8 cellular contexts compared by ENCODE assay signal in genomic region chr15:69668963-69669362, GRCh38.
A peak's percentile ranks its signal among the peaks of the same experiment; 100 is the strongest.
DNase-seq lines count a peak whose midpoint lies in the region; ATAC-seq and TF ChIP-seq lines count a peak whose summit lies in the region.

No MANE protein-coding gene starts in this region.

- H2BK12ac ChIP-seq in neuronal stem cell (ENCODE audit: low read length): no peak overlapping the region

- no peak overlapping the region for H2AFZ ChIP-seq in neuronal stem cell (ENCODE audit: low read length)

- H3K9me3 ChIP-seq in Peyer's patch (no peaks in the 10 kb centered on the region), neuronal stem cell (replicated peaks in 1 of 2; ENCODE audit: control insufficient read depth in 2 of 2, insufficient read depth in 1 of 2, low read depth in 1 of 2, low read length in 2 of 2) (no peaks in the 10 kb centered on the region)

- H3K27ac ChIP-seq in Peyer's patch (peak overlapping the region in 3 of 4 donors; percentile 5 to 74 (median 27)), neuronal stem cell (replicated peaks; ENCODE audit: low read length) (no peak overlapping the region)

- no peaks in the 10 kb centered on the region for H3K36me3 ChIP-seq in Peyer's patch
- H3K36me3 ChIP-seq in neuronal stem cell (replicated peaks in 1 of 2; ENCODE audit: control insufficient read depth in 2 of 2, insufficient read depth in 2 of 2, low read length in 2 of 2): no peaks in the 10 kb centered on the region

- no peak for TF ChIP-seq POLR2A in Peyer's patch (IDR thresholded peaks at IDR 0.05)

- WGBS in neuronal stem cell (ENCODE audit: extremely low coverage in 2 of 2, insufficient read length in 2 of 2, insufficient replicate concordance in 1 of 2), 2 donors: no CpG with 5 or more reads among the region's 4 CpGs

- TF ChIP-seq CTCF in Peyer's patch (IDR thresholded peaks at IDR 0.05): no peak

- no peak overlapping the region for H3K4me2 ChIP-seq in neuronal stem cell (ENCODE audit: insufficient read depth, low read length, poor library complexity, severe bottlenecking)

- H3K14ac ChIP-seq in neuronal stem cell (ENCODE audit: low read length): no peak overlapping the region

- no peak overlapping the region for H3K4me3 ChIP-seq in Peyer's patch
- H3K4me3 ChIP-seq in neuronal stem cell (ENCODE audit: low read length in 2 of 2): no peak overlapping the region

- H2AK5ac ChIP-seq in neuronal stem cell (ENCODE audit: low read depth, low read length): no peak overlapping the region

- no peaks in the 10 kb centered on the region for H3K79me1 ChIP-seq in neuronal stem cell (ENCODE audit: low read depth, low read length)

- peak overlapping the region; percentile 27 for H3K9ac ChIP-seq in neuronal stem cell (ENCODE audit: low read depth, low read length, poor library complexity)

- no peak overlapping the region for H2BK5ac ChIP-seq in neuronal stem cell (ENCODE audit: low read length)

- no peak overlapping the region for H2BK120ac ChIP-seq in neuronal stem cell (ENCODE audit: low read depth, low read length)

- peak overlapping the region; percentile 29 for H3K18ac ChIP-seq in neuronal stem cell (ENCODE audit: low read length)

- H3K4me1 ChIP-seq in Peyer's patch: peaks cover 0 to 41% (median 28%) of the 10 kb centered on the region in 4 donors
- H3K4me1 ChIP-seq in neuronal stem cell (ENCODE audit: control insufficient read depth in 2 of 2, insufficient read depth in 1 of 2, low read depth in 1 of 2, low read length in 2 of 2): peaks cover 0 to 14% of the 10 kb centered on the region in 2 donors

- H4K91ac ChIP-seq in neuronal stem cell (ENCODE audit: low read depth, low read length, poor library complexity): no peak overlapping the region

- ATAC-seq in GM18868 (IDR thresholded peaks at IDR 0.05; ENCODE audit: unreplicated experiment) (peak; percentile 47), HG02610 (IDR thresholded peaks at IDR 0.05; ENCODE audit: unreplicated experiment) (peak; percentile 40)

- H4K8ac ChIP-seq in neuronal stem cell (ENCODE audit: low read depth, low read length): no peak overlapping the region

- H2BK15ac ChIP-seq in neuronal stem cell (ENCODE audit: low read length): peak overlapping the region; percentile 28

- DNase-seq in Peyer's patch: peak in 2 of 3 donors; percentile 83 to 84
- no peak for DNase-seq in neuronal stem cell (ENCODE audit: low spot score)
- DNase-seq in dermis blood vessel endothelial cell: no peak
- DNase-seq in islet precursor cell: no peak
- DNase-seq in NCI-H1417 (lab: John Stamatoyannopoulos, UW): no peak
- DNase-seq in ureter (ENCODE audit: low spot score): no peak

- H3K4ac ChIP-seq in neuronal stem cell (ENCODE audit: low read length): no peak overlapping the region

- peak overlapping the region; percentile 10 for H3K23ac ChIP-seq in neuronal stem cell (ENCODE audit: low read depth, low read length, poor library complexity)

- H3K27me3 ChIP-seq in Peyer's patch (no peaks in the 10 kb centered on the region), neuronal stem cell (ENCODE audit: control insufficient read depth in 3 of 3, insufficient read depth in 3 of 3, low read depth in 1 of 3, low read length in 3 of 3) (peaks cover 0 to 17% (median 0%) of the 10 kb centered on the region in 3 experiments)

Comparison
In these comparisons a context has a peak if more than half of its experiments do, and no peak if none do; other contexts are left out.
1. DNase-seq: peak in Peyer's patch (2 of 3); none in neuronal stem cell (single experiment), dermis blood vessel endothelial cell (single experiment), islet precursor cell (single experiment), NCI-H1417 (0 of 3) and ureter (single experiment).